ENCODE assay signal across 8 cellular contexts in genomic region chr13:110561335-110562033, GRCh38. TPM values are rescaled to one million over a fixed set of nuclear protein-coding genes. Genes with fewer than 3 reads are reported as not detected.
A peak's percentile ranks its signal among the peaks of the same experiment; 100 is the strongest.
DNase-seq lines count a peak whose midpoint lies in the region; ATAC-seq and TF ChIP-seq lines count a peak whose summit lies in the region.

A gene with protein sequence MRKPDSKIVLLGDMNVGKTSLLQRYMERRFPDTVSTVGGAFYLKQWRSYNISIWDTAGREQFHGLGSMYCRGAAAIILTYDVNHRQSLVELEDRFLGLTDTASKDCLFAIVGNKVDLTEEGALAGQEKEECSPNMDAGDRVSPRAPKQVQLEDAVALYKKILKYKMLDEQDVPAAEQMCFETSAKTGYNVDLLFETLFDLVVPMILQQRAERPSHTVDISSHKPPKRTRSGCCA (minus strand): TSS chr13:110561722. CDS start chr13:110561519, 203 bp downstream.

- ATAC-seq in GM18499 (IDR thresholded peaks at IDR 0.05; ENCODE audit: insufficient read depth, unreplicated experiment) = peak; percentile 61
- peak; percentile 74 for ATAC-seq in HG02623 (IDR thresholded peaks at IDR 0.05; ENCODE audit: unreplicated experiment)
- peak; percentile 74 for ATAC-seq in activated B cell treated with CpG ODN at 0.5 μM for 24 hours (ENCODE audit: low read depth)
- ATAC-seq in central memory CD8-positive, alpha-beta T cell (replicated peaks; ENCODE audit: extremely low read depth, poor library complexity, severe bottlenecking) = peak; percentile 58

- no peaks in the 10 kb centered on the region for H3K9me3 Mint-ChIP-seq in activated B cell treated with CpG ODN at 0.5 μM for 24 hours
- no peaks in the 10 kb centered on the region for H3K9me3 Mint-ChIP-seq in central memory CD8-positive, alpha-beta T cell

- peaks cover 4% of the 10 kb centered on the region for H3K36me3 Mint-ChIP-seq in activated B cell treated with CpG ODN at 0.5 μM for 24 hours (ENCODE audit: low read depth)
- H3K36me3 Mint-ChIP-seq in central memory CD8-positive, alpha-beta T cell (ENCODE audit: insufficient read depth) = peaks cover 5% of the 10 kb centered on the region

- CTCF ChIA-PET in activated B cell treated with CpG ODN at 0.5 μM for 24 hours (lab: Charles Lee) = interaction anchor here (1.6 kb wide), 1 partner anchor 106 kb away, joined by 6 read pairs; no protein-coding TSS in a partner anchor

- H3K4me1 Mint-ChIP-seq in activated B cell treated with CpG ODN at 0.5 μM for 24 hours = peaks cover 28% of the 10 kb centered on the region
- H3K4me1 Mint-ChIP-seq in central memory CD8-positive, alpha-beta T cell = peaks cover 18% of the 10 kb centered on the region

- H3K27me3 Mint-ChIP-seq in activated B cell treated with CpG ODN at 0.5 μM for 24 hours = peaks cover 5% of the 10 kb centered on the region
- H3K27me3 Mint-ChIP-seq in central memory CD8-positive, alpha-beta T cell = peaks cover 10% of the 10 kb centered on the region

- H3K4me3 Mint-ChIP-seq in activated B cell treated with CpG ODN at 0.5 μM for 24 hours = peak within 1 kb of the TSS; percentile 96
- peak within 1 kb of the TSS; percentile 93 for H3K4me3 Mint-ChIP-seq in central memory CD8-positive, alpha-beta T cell

- POLR2A ChIA-PET in activated B cell treated with CpG ODN at 0.5 μM for 24 hours (lab: Charles Lee) = interaction anchor here (0.7 to 2.2 kb wide), 9 partner anchors 35 to 421 kb away, joined by 3 to 13 read pairs (median 5); partner anchors contain the start of genes ING1 and NAXD

- DNase-seq in NCI-H146 (lab: John Stamatoyannopoulos, UW) (peak; percentile 84), activated B cell treated with CpG ODN at 0.5 μM for 24 hours (peak; percentile 57), kidney glomerular epithelial cell (lab: John Stamatoyannopoulos, UW) (peak; percentile 80), DMS114 treated with DMSO at 0.1 percent for 48 hours (lab: John Stamatoyannopoulos, UW; ENCODE audit: unreplicated experiment) (no peak)
- DNase-seq in central memory CD8-positive, alpha-beta T cell (ENCODE audit: low spot score in 2 of 2) = no peak
- peak; percentile 11 to 24 for DNase-seq in stimulated activated CD4-positive, alpha-beta T cell treated with anti-CD3 and anti-CD28 coated beads, Interleukin-1b, Interleukin-23, amount 100 ng/mL, for 1 hour (ENCODE audit: low read depth in 2 of 2)

- no peak for TF ChIP-seq CTCF in activated B cell treated with CpG ODN at 0.5 μM for 24 hours (IDR thresholded peaks at IDR 0.05)

- intact Hi-C loops in activated B cell treated with CpG ODN at 0.5 μM for 24 hours (cut with micrococcal nuclease) = loop anchor here (1.0 to 5.0 kb wide), 5 partner anchors 91 to 784 kb away; partner anchors contain the start of gene ANKRD10

- H3K27ac Mint-ChIP-seq in activated B cell treated with CpG ODN at 0.5 μM for 24 hours = peak within 1 kb of the TSS; percentile 84
- H3K27ac Mint-ChIP-seq in central memory CD8-positive, alpha-beta T cell (ENCODE audit: low read depth) = peak within 1 kb of the TSS; percentile 68

RNA-seq across cellular contexts. Expression of the gene that starts here (rescaled TPM):
- 2.7 and 3.1 TPM in 2 replicates for total RNA-seq in activated B cell treated with CpG ODN at 0.5 μM for 24 hours

Comparison
In these comparisons a context has a peak if more than half of its experiments do, and no peak if none do; other contexts are left out.
1. DNase-seq: peak in NCI-H146 (single experiment), activated B cell treated with CpG ODN at 0.5 μM for 24 hours (single experiment), kidney glomerular epithelial cell (single experiment) and stimulated activated CD4-positive, alpha-beta T cell treated with anti-CD3 and anti-CD28 coated beads, Interleukin-1b, Interleukin-23, amount 100 ng/mL, for 1 hour (2 of 2); none in central memory CD8-positive, alpha-beta T cell (0 of 2) and DMS114 treated with DMSO at 0.1 percent for 48 hours (single experiment).
2. Peak in every context shown above with its lines, with median percentiles within 50 percentile points of each other: ATAC-seq.